1 cellular context compared by ENCODE assay signal in genomic region chr19:10478903-10479384, GRCh38.
TF ChIP-seq lines count a peak whose summit lies in the region.

No MANE protein-coding gene starts in this region.

TF ChIP-seq in GM12878, 131 proteins besides CTCF, POLR2A, EP300 and RAD21 (continued from another document):
- TF ChIP-seq PBX3 (IDR thresholded peaks at IDR 0.05; ENCODE audit: insufficient replicate concordance, low read depth, low read length) (peak; percentile 55), ZNF687 (IDR thresholded peaks at IDR 0.05) (peak; percentile 40; the same call in 1 of the 2 replicates), MTA3 (IDR thresholded peaks at IDR 0.05; ENCODE audit: borderline replicate concordance, low read length) (no peak), PKNOX1 (IDR thresholded peaks at IDR 0.05) (peak; percentile 59), HDAC6 (IDR thresholded peaks at IDR 0.05; ENCODE audit: unreplicated experiment) (no peak)
TF ChIP-seq in GM12878: peak in this region for 4.
